Comparison of ENCODE assay signal across 1 cellular context in the genomic region with DNA sequence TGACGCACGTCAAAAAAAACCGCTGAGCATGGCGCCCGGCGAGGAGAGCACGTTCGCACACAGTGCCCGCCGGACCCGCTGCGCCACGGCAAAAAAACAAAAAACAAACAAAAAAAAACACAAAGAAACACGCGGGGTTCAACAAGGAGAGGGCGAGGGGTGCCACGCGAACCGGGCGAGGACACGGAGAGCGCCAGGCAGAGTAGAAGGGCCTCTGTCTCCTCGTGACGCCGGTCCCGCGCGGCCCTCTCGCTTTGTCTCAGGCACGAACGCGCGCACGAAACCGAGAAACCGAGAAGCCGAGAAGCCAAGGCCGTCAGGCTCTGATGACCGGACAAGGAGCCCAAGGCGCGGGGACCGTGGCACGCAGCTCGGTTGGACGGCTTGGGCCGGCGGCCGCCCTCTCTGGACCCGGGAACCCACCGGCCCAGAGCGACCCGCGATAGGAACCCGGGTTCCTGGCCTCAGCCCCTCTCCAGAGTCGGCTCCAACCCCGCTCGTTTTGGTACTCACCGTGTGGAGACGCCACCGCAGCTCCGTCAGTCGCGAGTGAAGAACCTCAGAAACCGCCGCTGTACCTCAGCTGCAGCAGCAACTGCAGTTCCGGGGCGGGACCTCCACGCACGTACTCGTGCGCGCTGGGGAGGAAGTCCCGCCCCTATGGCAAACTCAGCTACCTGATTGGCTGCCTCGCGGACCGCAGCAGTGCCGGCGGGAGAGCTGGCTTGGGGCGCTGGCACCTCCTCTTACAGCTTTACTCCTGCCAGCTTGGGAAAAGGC.
TF ChIP-seq lines count a peak whose summit lies in the region.

A gene with protein sequence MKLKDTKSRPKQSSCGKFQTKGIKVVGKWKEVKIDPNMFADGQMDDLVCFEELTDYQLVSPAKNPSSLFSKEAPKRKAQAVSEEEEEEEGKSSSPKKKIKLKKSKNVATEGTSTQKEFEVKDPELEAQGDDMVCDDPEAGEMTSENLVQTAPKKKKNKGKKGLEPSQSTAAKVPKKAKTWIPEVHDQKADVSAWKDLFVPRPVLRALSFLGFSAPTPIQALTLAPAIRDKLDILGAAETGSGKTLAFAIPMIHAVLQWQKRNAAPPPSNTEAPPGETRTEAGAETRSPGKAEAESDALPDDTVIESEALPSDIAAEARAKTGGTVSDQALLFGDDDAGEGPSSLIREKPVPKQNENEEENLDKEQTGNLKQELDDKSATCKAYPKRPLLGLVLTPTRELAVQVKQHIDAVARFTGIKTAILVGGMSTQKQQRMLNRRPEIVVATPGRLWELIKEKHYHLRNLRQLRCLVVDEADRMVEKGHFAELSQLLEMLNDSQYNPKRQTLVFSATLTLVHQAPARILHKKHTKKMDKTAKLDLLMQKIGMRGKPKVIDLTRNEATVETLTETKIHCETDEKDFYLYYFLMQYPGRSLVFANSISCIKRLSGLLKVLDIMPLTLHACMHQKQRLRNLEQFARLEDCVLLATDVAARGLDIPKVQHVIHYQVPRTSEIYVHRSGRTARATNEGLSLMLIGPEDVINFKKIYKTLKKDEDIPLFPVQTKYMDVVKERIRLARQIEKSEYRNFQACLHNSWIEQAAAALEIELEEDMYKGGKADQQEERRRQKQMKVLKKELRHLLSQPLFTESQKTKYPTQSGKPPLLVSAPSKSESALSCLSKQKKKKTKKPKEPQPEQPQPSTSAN (minus strand): TSS at position 597 of the 780 bp plus-strand sequence. CDS start 1,460 bp downstream, outside the sequence.
A gene with protein sequence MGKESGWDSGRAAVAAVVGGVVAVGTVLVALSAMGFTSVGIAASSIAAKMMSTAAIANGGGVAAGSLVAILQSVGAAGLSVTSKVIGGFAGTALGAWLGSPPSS (plus strand): TSS at position 705 of the 780 bp plus-strand sequence. CDS start 15,628 bp downstream, outside the sequence.

TF ChIP-seq in HepG2, 621 proteins besides CTCF, POLR2A, EP300 and RAD21 (continued from another document and continues in another):
- TF ChIP-seq, protein P1, sequence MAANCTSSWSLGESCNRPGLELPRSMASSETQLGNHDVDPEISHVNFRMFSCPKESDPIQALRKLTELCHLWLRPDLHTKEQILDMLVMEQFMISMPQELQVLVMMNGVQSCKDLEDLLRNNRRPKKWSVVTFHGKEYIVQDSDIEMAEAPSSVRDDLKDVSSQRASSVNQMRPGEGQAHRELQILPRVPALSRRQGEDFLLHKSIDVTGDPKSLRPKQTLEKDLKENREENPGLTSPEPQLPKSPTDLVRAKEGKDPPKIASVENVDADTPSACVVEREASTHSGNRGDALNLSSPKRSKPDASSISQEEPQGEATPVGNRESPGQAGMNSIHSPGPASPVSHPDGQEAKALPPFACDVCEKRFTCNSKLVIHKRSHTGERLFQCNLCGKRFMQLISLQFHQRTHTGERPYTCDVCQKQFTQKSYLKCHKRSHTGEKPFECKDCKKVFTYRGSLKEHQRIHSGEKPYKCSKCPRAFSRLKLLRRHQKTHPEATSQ (CRISPR knock-in tag; IDR thresholded peaks at IDR 0.05; ENCODE audit: borderline replicate concordance), result no peak
- TF ChIP-seq, protein P2, sequence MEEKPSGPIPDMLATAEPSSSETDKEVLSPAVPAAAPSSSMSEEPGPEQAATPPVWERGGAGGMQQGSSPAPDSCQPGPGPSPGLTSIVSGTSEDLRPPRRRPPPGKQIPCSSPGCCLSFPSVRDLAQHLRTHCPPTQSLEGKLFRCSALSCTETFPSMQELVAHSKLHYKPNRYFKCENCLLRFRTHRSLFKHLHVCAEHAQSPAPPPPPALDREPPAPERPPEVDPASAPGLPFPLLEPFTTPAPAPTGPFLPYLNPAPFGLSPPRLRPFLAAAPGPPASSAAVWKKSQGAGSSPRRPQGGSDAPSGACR (CRISPR knock-in tag; IDR thresholded peaks at IDR 0.05), result no peak
- TF ChIP-seq ZNF296 (CRISPR knock-in tag; conservative IDR thresholded peaks at IDR 0.05) (0 out of 2 replicates have a peak, but pooled peaks have one; percentile 40), BRCA1 (CRISPR knock-in tag; IDR thresholded peaks at IDR 0.05) (no peak), ZNF256 (CRISPR knock-in tag; conservative IDR thresholded peaks at IDR 0.05) (no peak), ZNF737 (CRISPR knock-in tag; IDR thresholded peaks at IDR 0.05; ENCODE audit: borderline replicate concordance) (0 out of 2 replicates have a peak, but pooled peaks have one; percentile 52), HNRNPL (IDR thresholded peaks at IDR 0.05; ENCODE audit: low read depth, low read length) (0 out of 2 replicates have a peak, but pooled peaks have one; percentile 3), ZNF160 (CRISPR knock-in tag; IDR thresholded peaks at IDR 0.05) (no peak), ZNF121 (CRISPR knock-in tag; IDR thresholded peaks at IDR 0.05) (no peak), ZNF451 (CRISPR knock-in tag; IDR thresholded peaks at IDR 0.05) (no peak), ATAD3A (CRISPR knock-in tag; IDR thresholded peaks at IDR 0.05) (no peak), ZNF432 (CRISPR knock-in tag; IDR thresholded peaks at IDR 0.05; ENCODE audit: borderline replicate concordance) (no peak), ZNF724P (CRISPR knock-in tag; IDR thresholded peaks at IDR 0.05; ENCODE audit: borderline replicate concordance) (no peak), SP1 (IDR thresholded peaks at IDR 0.05) (no peak), SP1 (CRISPR knock-in tag; IDR thresholded peaks at IDR 0.05) (peak; percentile 46; the same call in 1 of the 2 replicates), POLR2G (IDR thresholded peaks at IDR 0.05; ENCODE audit: low read depth, low read length) (peak; percentile 94), RXRA (CRISPR knock-in tag; IDR thresholded peaks at IDR 0.05) (no peak; the same call in 1 of the 2 replicates), SRF (IDR thresholded peaks at IDR 0.05; ENCODE audit: low read depth, low read length) (no peak), MAF1 (CRISPR knock-in tag; IDR thresholded peaks at IDR 0.05; ENCODE audit: borderline replicate concordance) (no peak), ZNF20 (CRISPR knock-in tag; IDR thresholded peaks at IDR 0.05) (no peak), TAF15 (IDR thresholded peaks at IDR 0.05; ENCODE audit: low read depth, low read length, poor library complexity, severe bottlenecking) (no peak), GATA4 (IDR thresholded peaks at IDR 0.05; ENCODE audit: borderline replicate concordance, low read depth) (peak; percentile 53; the same call in 1 of the 2 replicates), RXRB (CRISPR knock-in tag; IDR thresholded peaks at IDR 0.05; ENCODE audit: borderline replicate concordance) (no peak; the same call in 1 of the 2 replicates), CCAR2 (optimal IDR thresholded peaks at IDR 0.05; ENCODE audit: low read depth, low read length) (no peak), ATM (IDR thresholded peaks at IDR 0.05; ENCODE audit: borderline replicate concordance) (no peak), MED13 (CRISPR knock-in tag; IDR thresholded peaks at IDR 0.05) (no peak)
- TF ChIP-seq, protein P3, sequence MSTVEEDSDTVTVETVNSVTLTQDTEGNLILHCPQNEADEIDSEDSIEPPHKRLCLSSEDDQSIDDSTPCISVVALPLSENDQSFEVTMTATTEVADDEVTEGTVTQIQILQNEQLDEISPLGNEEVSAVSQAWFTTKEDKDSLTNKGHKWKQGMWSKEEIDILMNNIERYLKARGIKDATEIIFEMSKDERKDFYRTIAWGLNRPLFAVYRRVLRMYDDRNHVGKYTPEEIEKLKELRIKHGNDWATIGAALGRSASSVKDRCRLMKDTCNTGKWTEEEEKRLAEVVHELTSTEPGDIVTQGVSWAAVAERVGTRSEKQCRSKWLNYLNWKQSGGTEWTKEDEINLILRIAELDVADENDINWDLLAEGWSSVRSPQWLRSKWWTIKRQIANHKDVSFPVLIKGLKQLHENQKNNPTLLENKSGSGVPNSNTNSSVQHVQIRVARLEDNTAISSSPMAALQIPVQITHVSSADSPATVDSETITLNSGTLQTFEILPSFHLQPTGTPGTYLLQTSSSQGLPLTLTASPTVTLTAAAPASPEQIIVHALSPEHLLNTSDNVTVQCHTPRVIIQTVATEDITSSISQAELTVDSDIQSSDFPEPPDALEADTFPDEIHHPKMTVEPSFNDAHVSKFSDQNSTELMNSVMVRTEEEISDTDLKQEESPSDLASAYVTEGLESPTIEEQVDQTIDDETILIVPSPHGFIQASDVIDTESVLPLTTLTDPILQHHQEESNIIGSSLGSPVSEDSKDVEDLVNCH (CRISPR knock-in tag; IDR thresholded peaks at IDR 0.05), result no peak
- TF ChIP-seq, protein P4, sequence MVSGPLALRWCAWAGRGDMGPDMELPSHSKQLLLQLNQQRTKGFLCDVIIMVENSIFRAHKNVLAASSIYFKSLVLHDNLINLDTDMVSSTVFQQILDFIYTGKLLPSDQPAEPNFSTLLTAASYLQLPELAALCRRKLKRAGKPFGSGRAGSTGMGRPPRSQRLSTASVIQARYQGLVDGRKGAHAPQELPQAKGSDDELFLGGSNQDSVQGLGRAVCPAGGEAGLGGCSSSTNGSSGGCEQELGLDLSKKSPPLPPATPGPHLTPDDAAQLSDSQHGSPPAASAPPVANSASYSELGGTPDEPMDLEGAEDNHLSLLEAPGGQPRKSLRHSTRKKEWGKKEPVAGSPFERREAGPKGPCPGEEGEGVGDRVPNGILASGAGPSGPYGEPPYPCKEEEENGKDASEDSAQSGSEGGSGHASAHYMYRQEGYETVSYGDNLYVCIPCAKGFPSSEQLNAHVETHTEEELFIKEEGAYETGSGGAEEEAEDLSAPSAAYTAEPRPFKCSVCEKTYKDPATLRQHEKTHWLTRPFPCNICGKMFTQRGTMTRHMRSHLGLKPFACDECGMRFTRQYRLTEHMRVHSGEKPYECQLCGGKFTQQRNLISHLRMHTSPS (CRISPR knock-in tag; IDR thresholded peaks at IDR 0.05; ENCODE audit: low read depth), result peak; percentile 50; the same call in 1 of the 2 replicates
- TF ChIP-seq, protein P5, sequence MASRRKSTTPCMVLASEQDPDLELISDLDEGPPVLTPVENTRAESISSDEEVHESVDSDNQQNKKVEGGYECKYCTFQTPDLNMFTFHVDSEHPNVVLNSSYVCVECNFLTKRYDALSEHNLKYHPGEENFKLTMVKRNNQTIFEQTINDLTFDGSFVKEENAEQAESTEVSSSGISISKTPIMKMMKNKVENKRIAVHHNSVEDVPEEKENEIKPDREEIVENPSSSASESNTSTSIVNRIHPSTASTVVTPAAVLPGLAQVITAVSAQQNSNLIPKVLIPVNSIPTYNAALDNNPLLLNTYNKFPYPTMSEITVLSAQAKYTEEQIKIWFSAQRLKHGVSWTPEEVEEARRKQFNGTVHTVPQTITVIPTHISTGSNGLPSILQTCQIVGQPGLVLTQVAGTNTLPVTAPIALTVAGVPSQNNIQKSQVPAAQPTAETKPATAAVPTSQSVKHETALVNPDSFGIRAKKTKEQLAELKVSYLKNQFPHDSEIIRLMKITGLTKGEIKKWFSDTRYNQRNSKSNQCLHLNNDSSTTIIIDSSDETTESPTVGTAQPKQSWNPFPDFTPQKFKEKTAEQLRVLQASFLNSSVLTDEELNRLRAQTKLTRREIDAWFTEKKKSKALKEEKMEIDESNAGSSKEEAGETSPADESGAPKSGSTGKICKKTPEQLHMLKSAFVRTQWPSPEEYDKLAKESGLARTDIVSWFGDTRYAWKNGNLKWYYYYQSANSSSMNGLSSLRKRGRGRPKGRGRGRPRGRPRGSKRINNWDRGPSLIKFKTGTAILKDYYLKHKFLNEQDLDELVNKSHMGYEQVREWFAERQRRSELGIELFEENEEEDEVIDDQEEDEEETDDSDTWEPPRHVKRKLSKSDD (CRISPR knock-in tag; IDR thresholded peaks at IDR 0.05; ENCODE audit: low read depth), result 0 out of 2 replicates have a peak, but pooled peaks have one; percentile 18
- TF ChIP-seq, protein P6, sequence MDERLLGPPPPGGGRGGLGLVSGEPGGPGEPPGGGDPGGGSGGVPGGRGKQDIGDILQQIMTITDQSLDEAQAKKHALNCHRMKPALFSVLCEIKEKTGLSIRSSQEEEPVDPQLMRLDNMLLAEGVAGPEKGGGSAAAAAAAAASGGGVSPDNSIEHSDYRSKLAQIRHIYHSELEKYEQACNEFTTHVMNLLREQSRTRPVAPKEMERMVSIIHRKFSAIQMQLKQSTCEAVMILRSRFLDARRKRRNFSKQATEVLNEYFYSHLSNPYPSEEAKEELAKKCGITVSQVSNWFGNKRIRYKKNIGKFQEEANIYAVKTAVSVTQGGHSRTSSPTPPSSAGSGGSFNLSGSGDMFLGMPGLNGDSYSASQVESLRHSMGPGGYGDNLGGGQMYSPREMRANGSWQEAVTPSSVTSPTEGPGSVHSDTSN (CRISPR knock-in tag; IDR thresholded peaks at IDR 0.05), result no peak
- TF ChIP-seq, protein P7, sequence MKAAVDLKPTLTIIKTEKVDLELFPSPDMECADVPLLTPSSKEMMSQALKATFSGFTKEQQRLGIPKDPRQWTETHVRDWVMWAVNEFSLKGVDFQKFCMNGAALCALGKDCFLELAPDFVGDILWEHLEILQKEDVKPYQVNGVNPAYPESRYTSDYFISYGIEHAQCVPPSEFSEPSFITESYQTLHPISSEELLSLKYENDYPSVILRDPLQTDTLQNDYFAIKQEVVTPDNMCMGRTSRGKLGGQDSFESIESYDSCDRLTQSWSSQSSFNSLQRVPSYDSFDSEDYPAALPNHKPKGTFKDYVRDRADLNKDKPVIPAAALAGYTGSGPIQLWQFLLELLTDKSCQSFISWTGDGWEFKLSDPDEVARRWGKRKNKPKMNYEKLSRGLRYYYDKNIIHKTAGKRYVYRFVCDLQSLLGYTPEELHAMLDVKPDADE (CRISPR knock-in tag; IDR thresholded peaks at IDR 0.05), result no peak
- TF ChIP-seq, protein P8, sequence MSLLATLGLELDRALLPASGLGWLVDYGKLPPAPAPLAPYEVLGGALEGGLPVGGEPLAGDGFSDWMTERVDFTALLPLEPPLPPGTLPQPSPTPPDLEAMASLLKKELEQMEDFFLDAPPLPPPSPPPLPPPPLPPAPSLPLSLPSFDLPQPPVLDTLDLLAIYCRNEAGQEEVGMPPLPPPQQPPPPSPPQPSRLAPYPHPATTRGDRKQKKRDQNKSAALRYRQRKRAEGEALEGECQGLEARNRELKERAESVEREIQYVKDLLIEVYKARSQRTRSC (CRISPR knock-in tag; IDR thresholded peaks at IDR 0.05; ENCODE audit: low read depth), result no peak
- TF ChIP-seq, protein P9, sequence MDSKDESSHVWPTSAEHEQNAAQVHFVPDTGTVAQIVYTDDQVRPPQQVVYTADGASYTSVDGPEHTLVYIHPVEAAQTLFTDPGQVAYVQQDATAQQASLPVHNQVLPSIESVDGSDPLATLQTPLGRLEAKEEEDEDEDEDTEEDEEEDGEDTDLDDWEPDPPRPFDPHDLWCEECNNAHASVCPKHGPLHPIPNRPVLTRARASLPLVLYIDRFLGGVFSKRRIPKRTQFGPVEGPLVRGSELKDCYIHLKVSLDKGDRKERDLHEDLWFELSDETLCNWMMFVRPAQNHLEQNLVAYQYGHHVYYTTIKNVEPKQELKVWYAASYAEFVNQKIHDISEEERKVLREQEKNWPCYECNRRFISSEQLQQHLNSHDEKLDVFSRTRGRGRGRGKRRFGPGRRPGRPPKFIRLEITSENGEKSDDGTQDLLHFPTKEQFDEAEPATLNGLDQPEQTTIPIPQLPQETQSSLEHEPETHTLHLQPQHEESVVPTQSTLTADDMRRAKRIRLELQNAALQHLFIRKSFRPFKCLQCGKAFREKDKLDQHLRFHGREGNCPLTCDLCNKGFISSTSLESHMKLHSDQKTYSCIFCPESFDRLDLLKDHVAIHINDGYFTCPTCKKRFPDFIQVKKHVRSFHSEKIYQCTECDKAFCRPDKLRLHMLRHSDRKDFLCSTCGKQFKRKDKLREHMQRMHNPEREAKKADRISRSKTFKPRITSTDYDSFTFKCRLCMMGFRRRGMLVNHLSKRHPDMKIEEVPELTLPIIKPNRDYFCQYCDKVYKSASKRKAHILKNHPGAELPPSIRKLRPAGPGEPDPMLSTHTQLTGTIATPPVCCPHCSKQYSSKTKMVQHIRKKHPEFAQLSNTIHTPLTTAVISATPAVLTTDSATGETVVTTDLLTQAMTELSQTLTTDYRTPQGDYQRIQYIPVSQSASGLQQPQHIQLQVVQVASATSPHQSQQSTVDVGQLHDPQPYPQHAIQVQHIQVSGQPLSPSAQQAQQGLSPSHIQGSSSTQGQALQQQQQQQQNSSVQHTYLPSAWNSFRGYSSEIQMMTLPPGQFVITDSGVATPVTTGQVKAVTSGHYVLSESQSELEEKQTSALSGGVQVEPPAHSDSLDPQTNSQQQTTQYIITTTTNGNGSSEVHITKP (CRISPR knock-in tag; IDR thresholded peaks at IDR 0.05; ENCODE audit: low read depth), result no peak
